ENCODE assay signal across 21 cellular contexts in the genomic region with DNA sequence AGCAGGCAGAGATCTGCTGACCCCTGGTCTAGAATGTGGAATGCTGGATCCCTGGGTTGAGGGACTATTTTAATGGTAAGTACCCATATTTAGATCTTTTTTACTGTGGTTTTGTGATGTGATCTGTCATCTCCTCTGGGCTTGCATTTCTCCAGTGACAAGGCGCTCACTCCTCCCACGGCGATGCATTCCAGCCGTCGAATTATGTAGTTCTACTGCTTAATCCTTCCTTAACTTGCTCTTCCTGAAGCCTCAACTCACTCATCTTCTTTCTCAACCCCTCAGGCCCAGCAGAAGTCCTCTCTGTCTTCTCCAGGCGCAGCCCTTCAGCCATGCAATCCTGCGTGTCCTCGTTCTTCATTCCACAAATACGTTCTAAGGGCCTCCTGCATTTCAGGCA. TPM values are rescaled to one million over a fixed set of nuclear protein-coding genes. Genes with fewer than 3 reads are reported as not detected.
A peak's percentile ranks its signal among the peaks of the same experiment; 100 is the strongest.
DNase-seq lines count a peak whose midpoint lies in the region; ATAC-seq, FAIRE-seq and TF ChIP-seq lines count a peak whose summit lies in the region.
"Had no signal": no experiment of that assay in that cellular context is flagged by ENCODE, and none has a peak within 500 bp of the region (broad histone marks: within the 10 kb centered on the region; RNA-seq: fewer than 3 reads in every experiment).

No MANE protein-coding gene starts in this region.

- peaks cover 19% of the 10 kb centered on the region for H3K36me3 Mint-ChIP-seq in MCF 10A (ENCODE audit: insufficient read depth, unreplicated experiment)
- peaks cover 16% of the 10 kb centered on the region for H3K36me3 Mint-ChIP-seq in activated T-helper 2 cell treated with anti-CD3 and anti-CD28 coated beads, Interferon-gamma antibody, Interleukin-2, Interleukin-4, amounts not matched to agents 10 μg/mL and 5 μg/mL and 100 μg/mL, durations not matched to agents 14 hours and 24 hours and 36 hours (ENCODE audit: low read depth)

- H3K27ac ChIP-seq in mammary epithelial cell (ENCODE audit: insufficient read depth, low read depth, low read length) (no peak overlapping the region), kidney (ENCODE audit: low read depth in 2 of 2, low read length in 2 of 2) (no peak overlapping the region)

- H3K9me3 Mint-ChIP-seq in MCF 10A (ENCODE audit: unreplicated experiment), result no peaks in the 10 kb centered on the region
- no peaks in the 10 kb centered on the region for H3K9me3 Mint-ChIP-seq in activated T-helper 2 cell treated with anti-CD3 and anti-CD28 coated beads, Interferon-gamma antibody, Interleukin-2, Interleukin-4, amounts not matched to agents 10 μg/mL and 5 μg/mL and 100 μg/mL, durations not matched to agents 14 hours and 24 hours and 36 hours
- H3K9me3 Mint-ChIP-seq: CD8-positive, alpha-beta memory T cell had no signal

- dilution Hi-C loops in mammary epithelial cell (cut with HindIII; ENCODE audit: low sequenced_read_pairs), result no loop called here

- H3K27ac Mint-ChIP-seq in MCF 10A (ENCODE audit: low read depth, unreplicated experiment), result peak overlapping the region; percentile 21
- H3K27ac Mint-ChIP-seq in activated T-helper 2 cell treated with anti-CD3 and anti-CD28 coated beads, Interferon-gamma antibody, Interleukin-2, Interleukin-4, amounts not matched to agents 10 μg/mL and 5 μg/mL and 100 μg/mL, durations not matched to agents 14 hours and 24 hours and 36 hours, result peak overlapping the region; percentile 43

- H3K36me3 ChIP-seq in mammary epithelial cell (ENCODE audit: insufficient read depth, low read length) (no peaks in the 10 kb centered on the region), kidney (ENCODE audit: control insufficient read depth in 1 of 2, insufficient read depth in 2 of 2, low read length in 2 of 2) (no peaks in the 10 kb centered on the region)

- no peak overlapping the region for H3K4me3 ChIP-seq in mammary epithelial cell (replicated peaks in 1 of 3; ENCODE audit: insufficient read depth in 1 of 3, low read depth in 2 of 3, low read length in 3 of 3)
- no peak overlapping the region for H3K4me3 ChIP-seq in kidney (ENCODE audit: low read length in 2 of 2)

- H3K9me3 ChIP-seq in mammary epithelial cell (replicated peaks; ENCODE audit: insufficient read depth, low read length), result no peaks in the 10 kb centered on the region
- no peaks in the 10 kb centered on the region for H3K9me3 ChIP-seq in kidney (ENCODE audit: control insufficient read depth in 1 of 2, low read length in 2 of 2)

- CTCF ChIA-PET in MCF 10A (lab: Yijun Ruan, JAX), result interaction anchor here (0.5 to 2.4 kb wide), 2 partner anchors 55 to 1511 kb away, joined by 4 to 10 read pairs; no protein-coding TSS in a partner anchor
- CTCF ChIA-PET in mammary epithelial cell (lab: Charles Lee; ENCODE audit: low non-redundant PET), result no interaction called here

- no peak for ATAC-seq in GM18502 (IDR thresholded peaks at IDR 0.05; ENCODE audit: poor library complexity, unreplicated experiment)

- WGBS in mammary epithelial cell (ENCODE audit: low coverage, missing lambda C conversion rate), result 96% methylated on average over 9 of the region's 9 CpGs

- H3K4me1 ChIP-seq in mammary epithelial cell (ENCODE audit: insufficient read depth, low read length) (peaks cover 7% of the 10 kb centered on the region), kidney (ENCODE audit: control insufficient read depth in 1 of 2, insufficient read depth in 1 of 2, low read depth in 1 of 2, low read length in 2 of 2) (peaks cover 3 to 9% of the 10 kb centered on the region in 2 donors)

- no peaks in the 10 kb centered on the region for H4K20me1 ChIP-seq in mammary epithelial cell (ENCODE audit: insufficient read depth, low read length)

- intact Hi-C loops in MCF 10A (cut with micrococcal nuclease), result no loop called here
- intact Hi-C loops in mammary epithelial cell (cut with micrococcal nuclease), result no loop called here
- intact Hi-C loops in activated T-helper 2 cell treated with anti-CD3 and anti-CD28 coated beads, Interferon-gamma antibody, Interleukin-2, Interleukin-4, amounts not matched to agents 10 μg/mL and 5 μg/mL and 100 μg/mL, durations not matched to agents 14 hours and 24 hours and 36 hours (cut with micrococcal nuclease), result no loop called here
- intact Hi-C loops in kidney (cut with DNase I), result no loop called here

- no TSS peak for BruUV-seq in MCF 10A (replicated peaks; lab: Mats Ljungman, UMichigan)
- no TSS peak for BruUV-seq in mammary epithelial cell (replicated peaks; lab: Mats Ljungman, UMichigan)

- no peaks in the 10 kb centered on the region for H3K27me3 ChIP-seq in mammary epithelial cell (ENCODE audit: insufficient read depth, low read length)

- H2AFZ ChIP-seq in mammary epithelial cell (ENCODE audit: low read depth, low read length), result no peak overlapping the region

- H3K4me2 ChIP-seq in mammary epithelial cell (ENCODE audit: insufficient read depth, low read depth, low read length), result no peak overlapping the region

- H3K27me3 Mint-ChIP-seq in MCF 10A (ENCODE audit: insufficient read depth, unreplicated experiment), result no peaks in the 10 kb centered on the region
- no peaks in the 10 kb centered on the region for H3K27me3 Mint-ChIP-seq in activated T-helper 2 cell treated with anti-CD3 and anti-CD28 coated beads, Interferon-gamma antibody, Interleukin-2, Interleukin-4, amounts not matched to agents 10 μg/mL and 5 μg/mL and 100 μg/mL, durations not matched to agents 14 hours and 24 hours and 36 hours (ENCODE audit: low read depth)

- no peak for FAIRE-seq in kidney (lab: Jason Lieb, UNC)
- FAIRE-seq: D721Med, RCC 7860 had no signal

- H3K9ac ChIP-seq in mammary epithelial cell (ENCODE audit: insufficient read depth, low read length) (no peak overlapping the region), kidney (ENCODE audit: low read length in 2 of 2) (no peak overlapping the region)

- H3K79me2 ChIP-seq in mammary epithelial cell (ENCODE audit: insufficient read depth, low read length), result peaks cover 88% of the 10 kb centered on the region

- in situ Hi-C loops in mammary epithelial cell (cut with MboI; ENCODE audit: low sequenced_read_pairs in 2 of 2), result no loop called here

- TF ChIP-seq CTCF in MCF 10A (IDR thresholded peaks at IDR 0.05; ENCODE audit: unreplicated experiment), result no peak
- TF ChIP-seq CTCF in mammary epithelial cell (conservative IDR thresholded peaks at IDR 0.05 in 1 of 2, IDR thresholded peaks at IDR 0.05 in 1 of 2; ENCODE audit: extremely low read depth in 1 of 2, insufficient read depth in 1 of 2, low read depth in 1 of 2, low read length in 2 of 2), result no peak
- no peak for TF ChIP-seq CTCF in kidney (IDR thresholded peaks at IDR 0.05; ENCODE audit: borderline replicate concordance, extremely low read depth, insufficient read depth)

- POLR2A ChIA-PET in MCF 10A (lab: Yijun Ruan, JAX), result no interaction called here

- DNase-seq in MCF 10A (ENCODE audit: unreplicated experiment) (no peak), mammary epithelial cell (no peak), kidney (peak; percentile 3), NCI-H1092 treated with DMSO at 0.1 percent for 48 hours (lab: John Stamatoyannopoulos, UW) (no peak), NCI-H510A (lab: John Stamatoyannopoulos, UW) (no peak)
- DNase-seq in activated T-helper 2 cell treated with anti-CD3 and anti-CD28 coated beads, Interferon-gamma antibody, Interleukin-2, Interleukin-4, amounts not matched to agents 10 μg/mL and 5 μg/mL and 100 μg/mL, durations not matched to agents 14 hours and 24 hours and 36 hours (ENCODE audit: low spot score), result no peak
- DNase-seq: CD8-positive, alpha-beta memory T cell; DMS79 treated with DMSO at 0.1 percent for 48 hours; HCEC 1CT; IMR-90; Karpas-422; MM.1S; NCI-H1105 treated with DMSO at 0.1 percent for 48 hours; NCI-H1694 treated with DMSO at 0.1 percent for 48 hours; NCI-H2107; NCI-H2227 treated with DMSO at 0.1 percent for 48 hours; NCI-H524 treated with DMSO at 0.1 percent for 48 hours; Right ventricle myocardium superior had no signal

- no peak overlapping the region for H3K4me3 Mint-ChIP-seq in MCF 10A (ENCODE audit: unreplicated experiment)
- no peak overlapping the region for H3K4me3 Mint-ChIP-seq in activated T-helper 2 cell treated with anti-CD3 and anti-CD28 coated beads, Interferon-gamma antibody, Interleukin-2, Interleukin-4, amounts not matched to agents 10 μg/mL and 5 μg/mL and 100 μg/mL, durations not matched to agents 14 hours and 24 hours and 36 hours (ENCODE audit: low read depth)
- H3K4me3 Mint-ChIP-seq: CD8-positive, alpha-beta memory T cell had no signal

- peaks cover 23% of the 10 kb centered on the region for H3K4me1 Mint-ChIP-seq in MCF 10A (ENCODE audit: insufficient read depth, unreplicated experiment)
- H3K4me1 Mint-ChIP-seq in activated T-helper 2 cell treated with anti-CD3 and anti-CD28 coated beads, Interferon-gamma antibody, Interleukin-2, Interleukin-4, amounts not matched to agents 10 μg/mL and 5 μg/mL and 100 μg/mL, durations not matched to agents 14 hours and 24 hours and 36 hours (ENCODE audit: low read depth), result peaks cover 23% of the 10 kb centered on the region

RNA-seq across cellular contexts. Expression of a gene that starts 51.2 kb away (rescaled TPM):
- total RNA-seq in MCF 10A (2022) (136 and 144 TPM in 2 replicates), mammary epithelial cell (10 to 100 TPM; 26.3 to 82.8 TPM), kidney (47.3 TPM)
- polyA plus RNA-seq in mammary epithelial cell (75.1 TPM), kidney (ENCODE audit: insufficient read depth, low read depth, low replicate concordance) (121 TPM)
- 56.5 TPM for polyA minus RNA-seq in mammary epithelial cell
- 102 and 110 TPM in 2 replicates for total RNA-seq in activated T-helper 2 cell treated with anti-CD3 and anti-CD28 coated beads, Interferon-gamma antibody, Interleukin-2, Interleukin-4, amounts not matched to agents 10 μg/mL and 5 μg/mL and 100 μg/mL, durations not matched to agents 14 hours and 24 hours and 36 hours
